Comparison of ENCODE assay signal across 12 cellular contexts in genomic region chr1:54219688-54220003, GRCh38. TPM values are rescaled to one million over a fixed set of nuclear protein-coding genes. Genes with fewer than 3 reads are reported as not detected.
A peak's percentile ranks its signal among the peaks of the same experiment; 100 is the strongest.
DNase-seq lines count a peak whose midpoint lies in the region; ATAC-seq lines count a peak whose summit lies in the region.
"Had no signal": no experiment of that assay in that cellular context is flagged by ENCODE, and none has a peak within 500 bp of the region (broad histone marks: within the 10 kb centered on the region; RNA-seq: fewer than 3 reads in every experiment).

No MANE protein-coding gene starts in this region.

- H3K27me3 Mint-ChIP-seq in activated CD4-positive, alpha-beta T cell treated with anti-CD3 and anti-CD28 coated beads, Interleukin-2, amount 10 ng/mL, durations not matched to agents 24 days and 14 days = no peaks in the 10 kb centered on the region
- no peaks in the 10 kb centered on the region for H3K27me3 Mint-ChIP-seq in memory B cell

- H3K4me1 Mint-ChIP-seq in activated CD4-positive, alpha-beta T cell treated with anti-CD3 and anti-CD28 coated beads, Interleukin-2, amount 10 ng/mL, durations not matched to agents 24 days and 14 days = peaks cover 9% of the 10 kb centered on the region
- H3K4me1 Mint-ChIP-seq in memory B cell = no peaks in the 10 kb centered on the region

- H3K27ac ChIP-seq in stomach smooth muscle (ENCODE audit: low read length) = peak overlapping the region; percentile 55

- intact Hi-C loops in activated CD4-positive, alpha-beta T cell treated with anti-CD3 and anti-CD28 coated beads, Interleukin-2, amount 10 ng/mL, durations not matched to agents 24 days and 14 days (cut with micrococcal nuclease) = no loop called here

- peaks cover 36 to 45% of the 10 kb centered on the region in 2 donors for H3K36me3 ChIP-seq in stomach smooth muscle (ENCODE audit: control insufficient read depth in 2 of 2, insufficient read depth in 2 of 2, low read length in 2 of 2)

- H3K27ac Mint-ChIP-seq in activated CD4-positive, alpha-beta T cell treated with anti-CD3 and anti-CD28 coated beads, Interleukin-2, amount 10 ng/mL, durations not matched to agents 24 days and 14 days = peak overlapping the region; percentile 23
- H3K27ac Mint-ChIP-seq in activated naive CD4-positive, alpha-beta T cell treated with anti-CD3 and anti-CD28 coated beads, Interleukin-2, amount 50 U/mL, for 72 hours = peak overlapping the region; percentile 64 to 89
- peak overlapping the region; percentile 55 for H3K27ac Mint-ChIP-seq in memory B cell

- no peaks in the 10 kb centered on the region for H3K27me3 ChIP-seq in stomach smooth muscle (ENCODE audit: control insufficient read depth in 1 of 2, insufficient read depth in 2 of 2, low read length in 2 of 2)

- H3K9me3 ChIP-seq in stomach smooth muscle (ENCODE audit: control insufficient read depth in 2 of 2, low read length in 2 of 2) = no peaks in the 10 kb centered on the region

- no peak for DNase-seq in activated CD4-positive, alpha-beta T cell treated with anti-CD3 and anti-CD28 coated beads, Interleukin-2, amount 10 ng/mL, durations not matched to agents 24 days and 14 days
- DNase-seq in activated CD4-positive, alpha-beta T cell treated with anti-CD3 and anti-CD28 coated beads, Interleukin-2, amount 50 U/mL, for 48 hours = no peak
- no peak for DNase-seq in activated naive CD4-positive, alpha-beta T cell treated with anti-CD3 and anti-CD28 coated beads, Interleukin-2, amount 50 U/mL, for 72 hours (ENCODE audit: low spot score in 2 of 2)
- DNase-seq in memory B cell (ENCODE audit: low spot score in 2 of 2) = no peak
- DNase-seq in activated CD8-positive, alpha-beta memory T cell treated with anti-CD3 and anti-CD28 coated beads for 24 hours = no peak
- no peak for DNase-seq in DMS53 (lab: John Stamatoyannopoulos, UW)
- DNase-seq in SW 1271 (lab: John Stamatoyannopoulos, UW) = no peak
- DNase-seq: GDM1, mesendoderm, NCI-H1436 treated with DMSO at 0.1 percent for 48 hours, trophoblast cell had no signal

- H3K4me3 ChIP-seq in stomach smooth muscle (ENCODE audit: low read length in 2 of 2) = no peak overlapping the region

- ATAC-seq in activated naive CD4-positive, alpha-beta T cell treated with anti-CD3 and anti-CD28 coated beads, Interleukin-2, amount 50 U/mL, for 72 hours = no peak
- no peak for ATAC-seq in memory B cell (ENCODE audit: low read depth)

- peaks cover 49% of the 10 kb centered on the region for H3K36me3 Mint-ChIP-seq in activated CD4-positive, alpha-beta T cell treated with anti-CD3 and anti-CD28 coated beads, Interleukin-2, amount 10 ng/mL, durations not matched to agents 24 days and 14 days (ENCODE audit: low read depth)
- H3K36me3 Mint-ChIP-seq in activated naive CD4-positive, alpha-beta T cell treated with anti-CD3 and anti-CD28 coated beads, Interleukin-2, amount 50 U/mL, for 72 hours = peaks cover 6 to 7% of the 10 kb centered on the region in 2 donors
- peaks cover 26% of the 10 kb centered on the region for H3K36me3 Mint-ChIP-seq in memory B cell

- no peaks in the 10 kb centered on the region for H3K9me3 Mint-ChIP-seq in activated CD4-positive, alpha-beta T cell treated with anti-CD3 and anti-CD28 coated beads, Interleukin-2, amount 10 ng/mL, durations not matched to agents 24 days and 14 days
- no peaks in the 10 kb centered on the region for H3K9me3 Mint-ChIP-seq in activated naive CD4-positive, alpha-beta T cell treated with anti-CD3 and anti-CD28 coated beads, Interleukin-2, amount 50 U/mL, for 72 hours
- no peaks in the 10 kb centered on the region for H3K9me3 Mint-ChIP-seq in memory B cell

- H3K9ac ChIP-seq in stomach smooth muscle (ENCODE audit: low read length in 2 of 2) = no peak overlapping the region

- peaks cover 22% of the 10 kb centered on the region for H3K4me1 ChIP-seq in stomach smooth muscle (ENCODE audit: control insufficient read depth, insufficient read depth, low read length)

- H3K4me3 Mint-ChIP-seq in activated CD4-positive, alpha-beta T cell treated with anti-CD3 and anti-CD28 coated beads, Interleukin-2, amount 10 ng/mL, durations not matched to agents 24 days and 14 days = no peak overlapping the region
- H3K4me3 Mint-ChIP-seq in memory B cell = no peak overlapping the region

RNA-seq across cellular contexts. Expression of gene MRPL37, which starts 19.7 kb away (rescaled TPM):
- total RNA-seq in activated CD4-positive, alpha-beta T cell treated with anti-CD3 and anti-CD28 coated beads, Interleukin-2, amount 10 ng/mL, durations not matched to agents 24 days and 14 days = 158 and 162 TPM in 2 replicates
- total RNA-seq in activated naive CD4-positive, alpha-beta T cell treated with anti-CD3 and anti-CD28 coated beads, Interleukin-2, amount 50 U/mL, for 72 hours = 100 to 1,000 TPM; 169 to 186 TPM

RNA-seq across cellular contexts. Expression of gene CYB5RL, which starts 19.8 kb away (rescaled TPM):
- total RNA-seq in activated CD4-positive, alpha-beta T cell treated with anti-CD3 and anti-CD28 coated beads, Interleukin-2, amount 10 ng/mL, durations not matched to agents 24 days and 14 days = 10.1 and 11.3 TPM in 2 replicates
- total RNA-seq in activated naive CD4-positive, alpha-beta T cell treated with anti-CD3 and anti-CD28 coated beads, Interleukin-2, amount 50 U/mL, for 72 hours = 10 to 100 TPM; 11.7 to 12.1 TPM

Comparison
In these comparisons a context has a peak if more than half of its experiments do, and no peak if none do; other contexts are left out.
1. H3K27ac Mint-ChIP-seq: peak in every context shown above with its lines; median percentile 76 in activated naive CD4-positive, alpha-beta T cell treated with anti-CD3 and anti-CD28 coated beads, Interleukin-2, amount 50 U/mL, for 72 hours; 55 in memory B cell; 23 in activated CD4-positive, alpha-beta T cell treated with anti-CD3 and anti-CD28 coated beads, Interleukin-2, amount 10 ng/mL, durations not matched to agents 24 days and 14 days.